17 cellular contexts compared by ENCODE assay signal in genomic region chr11:78425436-78425835, GRCh38. TPM values are rescaled to one million over a fixed set of nuclear protein-coding genes. Genes with fewer than 3 reads are reported as not detected.
DNase-seq lines count a peak whose midpoint lies in the region; ATAC-seq and TF ChIP-seq lines count a peak whose summit lies in the region.
"Had no signal": no experiment of that assay in that cellular context is flagged by ENCODE, and none has a peak within 500 bp of the region (broad histone marks: within the 10 kb centered on the region; RNA-seq: fewer than 3 reads in every experiment).

No MANE protein-coding gene starts in this region.

- TF ChIP-seq EP300 in sigmoid colon (IDR thresholded peaks at IDR 0.05), result no peak
- no peak for TF ChIP-seq EP300 in gastroesophageal sphincter (IDR thresholded peaks at IDR 0.05)

- no peaks in the 10 kb centered on the region for H3K9me3 ChIP-seq in BE2C
- H3K9me3 ChIP-seq in colonic mucosa, result no peaks in the 10 kb centered on the region
- no peaks in the 10 kb centered on the region for H3K9me3 ChIP-seq in sigmoid colon
- no peaks in the 10 kb centered on the region for H3K9me3 ChIP-seq in gastroesophageal sphincter
- H3K9me3 ChIP-seq: esophagus squamous epithelium, psoas muscle, testis had no signal

- intact Hi-C loops in colonic mucosa (cut with DNase I) (loop anchor here (5.0 kb wide), 1 partner anchor 198 kb away; no protein-coding TSS in a partner anchor), sigmoid colon (cut with DNase I) (no loop called here), head of caudate nucleus (cut with DNase I) (loop anchor here (10.0 kb wide), 1 partner anchor 431 kb away; the partner anchor contains the start of gene INTS4)

- no peaks in the 10 kb centered on the region for H3K9me2 ChIP-seq in GM23338 (ENCODE audit: insufficient read depth)

- no peak for TF ChIP-seq CTCF in BE2C (IDR thresholded peaks at IDR 0.05; ENCODE audit: low read depth, low read length)
- TF ChIP-seq CTCF in GM23338 (conservative IDR thresholded peaks at IDR 0.05; ENCODE audit: low read depth in 2 of 2), result no peak
- TF ChIP-seq CTCF in colonic mucosa (IDR thresholded peaks at IDR 0.05), result no peak
- TF ChIP-seq CTCF in sigmoid colon (IDR thresholded peaks at IDR 0.05), result no peak
- no peak for TF ChIP-seq CTCF in gastroesophageal sphincter (IDR thresholded peaks at IDR 0.05)

- H3K36me3 Mint-ChIP-seq in GM23338 (ENCODE audit: low read depth), result no peaks in the 10 kb centered on the region

- no peaks in the 10 kb centered on the region for H3K9me3 Mint-ChIP-seq in GM23338
- H3K9me3 Mint-ChIP-seq: activated naive CD4-positive, alpha-beta T cell treated with anti-CD3 and anti-CD28 coated beads, Interleukin-2, amount 50 U/mL, for 24 hours had no signal

- peak overlapping the region; percentile 56; the same call in 1 of the 2 replicates for H3K27ac Mint-ChIP-seq in GM23338
- H3K27ac Mint-ChIP-seq: activated naive CD4-positive, alpha-beta T cell treated with anti-CD3 and anti-CD28 coated beads, Interleukin-2, amount 50 U/mL, for 24 hours had no signal

- H3K36me3 ChIP-seq in BE2C, result no peaks in the 10 kb centered on the region
- H3K36me3 ChIP-seq in GM23338 (ENCODE audit: insufficient read depth), result no peaks in the 10 kb centered on the region
- no peaks in the 10 kb centered on the region for H3K36me3 ChIP-seq in colonic mucosa
- H3K36me3 ChIP-seq in sigmoid colon, result no peaks in the 10 kb centered on the region
- H3K36me3 ChIP-seq in gastroesophageal sphincter, result peaks cover 0 to 7% of the 10 kb centered on the region in 2 donors
- H3K36me3 ChIP-seq: esophagus squamous epithelium had no signal

- H3F3A ChIP-seq in GM23338 (replicated peaks; ENCODE audit: low read depth), result no peaks in the 10 kb centered on the region

- DNase-seq in BE2C (no peak), GM23338 (ENCODE audit: low spot score) (no peak), colonic mucosa (no peak), sigmoid colon (no peak), head of caudate nucleus (no peak)
- DNase-seq: effector CD8-positive, alpha-beta T cell; esophagus squamous epithelium; NCI-H187 treated with DMSO at 0.1 percent for 48 hours; psoas muscle; stimulated activated CD4-positive, alpha-beta T cell treated with anti-CD3 and anti-CD28 coated beads, Interleukin-12 subunit alpha, Interleukin-12 subunit beta, amount 100 ng/mL, for 4 hours; testis had no signal

- WGBS in sigmoid colon, 2 donors, result 61 to 79% methylated on average over 3 of the region's 3 CpGs
- WGBS in gastroesophageal sphincter (ENCODE audit: low coverage in 1 of 2), 2 donors, result 33 to 40% methylated on average over 2 to 3 of the region's 3 CpGs

- ATAC-seq in GM23338 (no peak), HG03045 (IDR thresholded peaks at IDR 0.05; ENCODE audit: unreplicated experiment) (no peak), gastroesophageal sphincter (no peak), HG02884 (IDR thresholded peaks at IDR 0.05; ENCODE audit: unreplicated experiment) (no peak)
- ATAC-seq: left lobe of liver had no signal

- no peak overlapping the region for H3K4me3 Mint-ChIP-seq in GM23338
- H3K4me3 Mint-ChIP-seq: activated naive CD4-positive, alpha-beta T cell treated with anti-CD3 and anti-CD28 coated beads, Interleukin-2, amount 50 U/mL, for 24 hours had no signal

- H3K4me2 ChIP-seq in GM23338, result peak overlapping the region; percentile 37

- no peaks in the 10 kb centered on the region; the same call in none of the 2 replicates for H4K20me1 ChIP-seq in GM23338 (replicated peaks; ENCODE audit: insufficient read depth)

- peaks cover 36% of the 10 kb centered on the region for H3K4me1 Mint-ChIP-seq in GM23338

- H3K27me3 Mint-ChIP-seq in GM23338 (ENCODE audit: insufficient read depth, low read depth, poor library complexity), result peaks cover 5% of the 10 kb centered on the region

- no peaks in the 10 kb centered on the region for H3K79me2 ChIP-seq in GM23338 (replicated peaks; ENCODE audit: insufficient read depth)

- no peak overlapping the region for H2AFZ ChIP-seq in GM23338

- TF ChIP-seq POLR2A in sigmoid colon (IDR thresholded peaks at IDR 0.05) (no peak), gastroesophageal sphincter (IDR thresholded peaks at IDR 0.05) (no peak)

- H3K27me3 ChIP-seq in BE2C (no peaks in the 10 kb centered on the region), GM23338 (ENCODE audit: insufficient read depth) (no peaks in the 10 kb centered on the region), colonic mucosa (no peaks in the 10 kb centered on the region), sigmoid colon (peaks cover 0 to 4% (median 0%) of the 10 kb centered on the region in 3 donors), gastroesophageal sphincter (no peaks in the 10 kb centered on the region)
- H3K27me3 ChIP-seq: esophagus squamous epithelium, testis had no signal

- H3K4me3 ChIP-seq in BE2C (ENCODE audit: low read depth, low read length) (peak overlapping the region; percentile 23), GM23338 (no peak overlapping the region), colonic mucosa (no peak overlapping the region), sigmoid colon (no peak overlapping the region), gastroesophageal sphincter (no peak overlapping the region)
- H3K4me3 ChIP-seq: esophagus squamous epithelium, psoas muscle, testis had no signal

- H3K9ac ChIP-seq in colonic mucosa (ENCODE audit: low read depth in 2 of 2, low read length in 2 of 2), result no peak overlapping the region
- H3K9ac ChIP-seq: KMS-11 had no signal

- H3K27ac ChIP-seq in GM23338 (ENCODE audit: low read depth) (peak overlapping the region; percentile 76), colonic mucosa (peak overlapping the region; percentile 42), sigmoid colon (peak overlapping the region in 3 of 4 donors; percentile 26 to 50 (median 50)), gastroesophageal sphincter (no peak overlapping the region)
- H3K27ac ChIP-seq: psoas muscle, testis had no signal

- peaks cover 59% of the 10 kb centered on the region for H3K4me1 ChIP-seq in BE2C
- H3K4me1 ChIP-seq in GM23338 (ENCODE audit: insufficient read depth), result peaks cover 37% of the 10 kb centered on the region
- peaks cover 11% of the 10 kb centered on the region for H3K4me1 ChIP-seq in colonic mucosa
- H3K4me1 ChIP-seq in sigmoid colon, result peaks cover 0 to 12% (median 6%) of the 10 kb centered on the region in 4 donors
- H3K4me1 ChIP-seq in gastroesophageal sphincter, result peaks cover 0 to 12% (median 0%) of the 10 kb centered on the region in 3 donors
- H3K4me1 ChIP-seq: psoas muscle, testis had no signal

RNA-seq across cellular contexts. Expression of gene GAB2, which starts 7.8 kb away (rescaled TPM):
- 26.0 TPM for polyA plus RNA-seq in BE2C (2012; ENCODE audit: insufficient read depth, insufficient read length, low read depth)
- 6.9 and 10.8 TPM in 2 replicates for total RNA-seq in GM23338 (2014; rRNA removed; shearing (Covaris generic))
- polyA plus RNA-seq in GM23338 (2016; fragmentation: Nextera tagmentation; extraction: Ambion mirVana), result 2.0 and 2.5 TPM in 2 replicates
- total RNA-seq in colonic mucosa, result 10 to 100 TPM; 20.0 to 21.1 TPM
- total RNA-seq in sigmoid colon, result 10 to 100 TPM; 13.6 to 23.5 (median 17.3) TPM
- polyA plus RNA-seq in sigmoid colon, result 10 to 100 TPM; 10.8 to 12.6 (median 11.3) TPM
- 10 to 100 TPM; 26.3 to 84.8 (median 26.6) TPM for total RNA-seq in gastroesophageal sphincter

Comparison
In these comparisons a context has a peak if more than half of its experiments do, and no peak if none do; other contexts are left out.
1. H3K27ac ChIP-seq: peak in GM23338 (single experiment), colonic mucosa (single experiment) and sigmoid colon (3 of 4); none in gastroesophageal sphincter (0 of 4).